In genomic region chrX:7119927-7120577, GRCh38 we compare ENCODE assay signal across 15 cellular contexts. TPM values are rescaled to one million over a fixed set of nuclear protein-coding genes. Genes with fewer than 3 reads are reported as not detected.
DNase-seq lines count a peak whose midpoint lies in the region; ATAC-seq, FAIRE-seq and TF ChIP-seq lines count a peak whose summit lies in the region.
"Had no signal": no experiment of that assay in that cellular context is flagged by ENCODE, and none has a peak within 500 bp of the region (broad histone marks: within the 10 kb centered on the region; RNA-seq: fewer than 3 reads in every experiment).

No MANE protein-coding gene starts in this region.

- H3K4me2 ChIP-seq in A549, result peak overlapping the region; percentile 67
- H3K4me2 ChIP-seq in DOHH2 (ENCODE audit: low read length), result peak overlapping the region; percentile 51
- no peak overlapping the region for H3K4me2 ChIP-seq in astrocyte (ENCODE audit: low read length)

- H3K4me1 Mint-ChIP-seq in astrocyte (ENCODE audit: low read depth, unreplicated experiment), result peaks cover 9% of the 10 kb centered on the region

- no peaks in the 10 kb centered on the region for H3K9me3 ChIP-seq in A549
- no peaks in the 10 kb centered on the region for H3K9me3 ChIP-seq in DOHH2 (ENCODE audit: control insufficient read depth, insufficient read depth, low read length)
- no peaks in the 10 kb centered on the region for H3K9me3 ChIP-seq in astrocyte (ENCODE audit: insufficient read depth, low read depth, low read length)
- H3K9me3 ChIP-seq in mucosa of rectum (ENCODE audit: control insufficient read depth in 2 of 2, low read length in 2 of 2), result no peaks in the 10 kb centered on the region

- TF ChIP-seq CTCF in A549 (IDR thresholded peaks at IDR 0.05), result no peak
- TF ChIP-seq CTCF in DOHH2 (IDR thresholded peaks at IDR 0.05; ENCODE audit: low read depth, low read length, poor library complexity, severe bottlenecking), result no peak
- TF ChIP-seq CTCF in astrocyte (IDR thresholded peaks at IDR 0.05; ENCODE audit: insufficient read depth, low read depth, low read length), result no peak

- CTCF ChIA-PET in A549 (lab: Yijun Ruan, JAX), result no interaction called here

- ATAC-seq in A549 (peak in 1 of 2 experiments; percentile 42; a peak in 3 of 6 replicates), GM18867 (IDR thresholded peaks at IDR 0.05; ENCODE audit: unreplicated experiment) (no peak)
- ATAC-seq: foreskin keratinocyte had no signal

- H3K27ac Mint-ChIP-seq in astrocyte (ENCODE audit: unreplicated experiment), result no peak overlapping the region
- H3K27ac Mint-ChIP-seq: B cell had no signal

- H3K79me2 ChIP-seq in DOHH2 (ENCODE audit: control insufficient read depth, low read length), result peaks cover 97% of the 10 kb centered on the region
- H3K79me2 ChIP-seq in astrocyte (ENCODE audit: insufficient read depth, low read length), result peaks cover 15% of the 10 kb centered on the region

- H3K27ac ChIP-seq in A549 (no peak overlapping the region), DOHH2 (ENCODE audit: low read depth, low read length) (peak overlapping the region; percentile 85), astrocyte (ENCODE audit: low read depth, low read length) (no peak overlapping the region), mucosa of rectum (ENCODE audit: low read depth in 2 of 2, low read length in 2 of 2) (peak overlapping the region; percentile 57 to 71)
- H3K27ac ChIP-seq: foreskin keratinocyte had no signal

- POLR2A ChIA-PET in A549 (lab: Yijun Ruan, JAX), result no interaction called here

- no peaks in the 10 kb centered on the region for H4K20me1 ChIP-seq in DOHH2 (ENCODE audit: control insufficient read depth, insufficient read depth, low read depth, low read length)
- H4K20me1 ChIP-seq in astrocyte (ENCODE audit: insufficient read depth, low read length), result peaks cover 36% of the 10 kb centered on the region

- TF ChIP-seq POLR2A in A549 (IDR thresholded peaks at IDR 0.05; ENCODE audit: low read length), result no peak

- 87% methylated on average over 9 of the region's 9 CpGs for WGBS in A549 (ENCODE audit: missing lambda C conversion rate)

- peaks cover 7% of the 10 kb centered on the region; the same call in 1 of the 2 replicates for H3F3A ChIP-seq in DOHH2 (ENCODE audit: control insufficient read depth, insufficient read depth)

- no peaks in the 10 kb centered on the region for H3K27me3 Mint-ChIP-seq in astrocyte (ENCODE audit: low read depth, unreplicated experiment)
- H3K27me3 Mint-ChIP-seq: B cell had no signal

- H3K27me3 ChIP-seq in DOHH2 (ENCODE audit: control insufficient read depth, low read length) (no peaks in the 10 kb centered on the region), astrocyte (ENCODE audit: insufficient read depth, low read length) (no peaks in the 10 kb centered on the region), mucosa of rectum (ENCODE audit: control insufficient read depth in 2 of 2, insufficient read depth in 2 of 2, low read length in 2 of 2) (no peaks in the 10 kb centered on the region)
- H3K27me3 ChIP-seq: foreskin keratinocyte had no signal

- DNase-seq in A549 (ENCODE audit: low read depth in 1 of 2, low spot score in 1 of 2) (no peak), astrocyte (ENCODE audit: low read depth) (no peak), GF-D8 (lab: John Stamatoyannopoulos, UW) (no peak), iPS-NIHi11 (ENCODE audit: low spot score) (no peak)
- DNase-seq in stimulated activated CD4-positive, alpha-beta T cell treated with anti-CD3 and anti-CD28 coated beads, Interleukin-2, amount 100 ng/mL, for 24 hours, result no peak
- DNase-seq: activated CD4-positive, alpha-beta T cell treated with anti-CD3 and anti-CD28 coated beads, Interleukin-2, amount 50 U/mL, for 48 hours; activated effector memory CD4-positive, alpha-beta T cell treated with Interleukin-2 at 50 U/mL for 16 hours; foreskin keratinocyte; NCI-H1930; stimulated activated CD4-positive, alpha-beta T cell treated with anti-CD3 and anti-CD28 coated beads, Interleukin-15, amount 100 ng/mL, for 24 hours; T1000 had no signal

- no peak overlapping the region for H3K9ac ChIP-seq in astrocyte (ENCODE audit: low read length)
- peak overlapping the region in 1 of 2 donors; percentile 32 for H3K9ac ChIP-seq in mucosa of rectum (ENCODE audit: low read depth in 1 of 2, low read length in 2 of 2)

- H3K4me1 ChIP-seq in A549 (peaks cover 19% of the 10 kb centered on the region), DOHH2 (ENCODE audit: control insufficient read depth, low read length) (peaks cover 97% of the 10 kb centered on the region), astrocyte (ENCODE audit: insufficient read depth, low read length) (peaks cover 8% of the 10 kb centered on the region), mucosa of rectum (ENCODE audit: control insufficient read depth in 2 of 2, insufficient read depth in 2 of 2, low read length in 2 of 2) (peaks cover 14 to 19% of the 10 kb centered on the region in 2 donors)
- H3K4me1 ChIP-seq: foreskin keratinocyte had no signal

- H3K36me3 ChIP-seq in DOHH2 (ENCODE audit: control insufficient read depth, low read length), result peaks cover 30% of the 10 kb centered on the region
- H3K36me3 ChIP-seq in astrocyte (ENCODE audit: insufficient read depth, low read length), result no peaks in the 10 kb centered on the region
- H3K36me3 ChIP-seq in mucosa of rectum (ENCODE audit: control insufficient read depth in 2 of 2, insufficient read depth in 2 of 2, low read length in 2 of 2), result no peaks in the 10 kb centered on the region

- H2AFZ ChIP-seq in astrocyte (ENCODE audit: low read depth, low read length), result no peak overlapping the region

- H3K4me3 Mint-ChIP-seq in astrocyte (ENCODE audit: unreplicated experiment), result no peak overlapping the region
- H3K4me3 Mint-ChIP-seq: B cell had no signal

- no peak overlapping the region for H3K4me3 ChIP-seq in A549
- H3K4me3 ChIP-seq in DOHH2 (ENCODE audit: low read length), result peak overlapping the region; percentile 52
- H3K4me3 ChIP-seq in astrocyte (ENCODE audit: insufficient read depth, low read depth, low read length), result no peak overlapping the region
- peak overlapping the region in 1 of 2 donors; percentile 3 for H3K4me3 ChIP-seq in mucosa of rectum (ENCODE audit: low read length in 2 of 2)

- peaks cover 7% of the 10 kb centered on the region for H3K36me3 Mint-ChIP-seq in astrocyte (ENCODE audit: low read depth, unreplicated experiment)

- TF ChIP-seq RAD21 in A549 (conservative IDR thresholded peaks at IDR 0.05 in 1 of 2, IDR thresholded peaks at IDR 0.05 in 1 of 2), result no peak

- no peak for TF ChIP-seq EP300 in A549 (IDR thresholded peaks at IDR 0.05)

- H3K9me2 ChIP-seq in DOHH2 (replicated peaks; ENCODE audit: control insufficient read depth, low read length), result no peaks in the 10 kb centered on the region

- no peaks in the 10 kb centered on the region for H3K9me3 Mint-ChIP-seq in astrocyte (ENCODE audit: unreplicated experiment)

- FAIRE-seq in A549 (lab: Jason Lieb, UNC) (no peak), astrocyte (lab: Jason Lieb, UNC) (peak; percentile 91)

TF ChIP-seq in A549, 52 proteins besides CTCF, POLR2A, EP300 and RAD21:
- TF ChIP-seq CEBPB (IDR thresholded peaks at IDR 0.05) (peak; percentile 34 to 67; a peak in 3 of 4 replicates), RFX5 (IDR thresholded peaks at IDR 0.05) (no peak)

RNA-seq across cellular contexts. Expression of gene STS, which starts 27.5 kb away (rescaled TPM):
- polyA plus RNA-seq in A549 (2011; rRNA removed), result 2.4 and 3.1 TPM in 2 replicates
- polyA plus RNA-seq in A549 (2012; cell fraction: cytosol; rRNA removed), result 0.46 and 0.57 TPM in 2 replicates
- 0.31 TPM in 2 replicates for polyA plus RNA-seq in A549 (2012; cell fraction: nucleus; rRNA removed)
- polyA plus RNA-seq in A549 (2017; fragmentation: RNase III; extraction: RNeasy Plus Mini Kit Qiagen cat#74134 plus additional on column Dnase treatment), result 1.9 to 2.3 TPM (median 2.1 TPM) in 3 replicates
- polyA minus RNA-seq in A549 (2011; rRNA and poly(A)+ RNA removed), result 4.3 and 5.9 TPM in 2 replicates
- 3.9 and 4.6 TPM in 2 replicates for total RNA-seq in astrocyte

RNA-seq across cellular contexts. Expression of gene PUDP, which starts 27.9 kb away (rescaled TPM):
- 49.2 and 50.7 TPM in 2 replicates for polyA plus RNA-seq in A549 (2011; rRNA removed)
- 29.1 and 29.8 TPM in 2 replicates for polyA plus RNA-seq in A549 (2012; cell fraction: cytosol; rRNA removed)
- 15.6 and 16.2 TPM in 2 replicates for polyA plus RNA-seq in A549 (2012; cell fraction: nucleus; rRNA removed)
- polyA plus RNA-seq in A549 (2017; fragmentation: RNase III; extraction: RNeasy Plus Mini Kit Qiagen cat#74134 plus additional on column Dnase treatment), result 25.5 to 27.0 TPM (median 26.2 TPM) in 3 replicates
- 32.0 and 38.6 TPM in 2 replicates for polyA minus RNA-seq in A549 (2011; rRNA and poly(A)+ RNA removed)
- total RNA-seq in astrocyte, result 18.4 and 21.8 TPM in 2 replicates

Comparison
In these comparisons a context has a peak if more than half of its experiments do, and no peak if none do; other contexts are left out.
1. H3K27ac ChIP-seq: peak in DOHH2 (single experiment) and mucosa of rectum (2 of 2); none in A549 (0 of 2) and astrocyte (single experiment).